In genomic region chr2:158457092-158457825, GRCh38 we compare ENCODE assay signal across 8 cellular contexts. TPM values are rescaled to one million over a fixed set of nuclear protein-coding genes. Genes with fewer than 3 reads are reported as not detected.
DNase-seq lines count a peak whose midpoint lies in the region; ATAC-seq and TF ChIP-seq lines count a peak whose summit lies in the region.

No MANE protein-coding gene starts in this region.

- H2AFZ ChIP-seq in OCI-LY7 (ENCODE audit: low read length): peak overlapping the region; percentile 84

- TF ChIP-seq CTCF in C4-2B (conservative IDR thresholded peaks at IDR 0.05) (no peak), OCI-LY7 (conservative IDR thresholded peaks at IDR 0.05; ENCODE audit: low read length) (no peak), fibroblast of pulmonary artery (IDR thresholded peaks at IDR 0.05; ENCODE audit: low read length, missing control alignments) (no peak), nephron (IDR thresholded peaks at IDR 0.05; ENCODE audit: unreplicated experiment in 3 of 3) (peak in 1 of 3 experiments; percentile 3), stomach (IDR thresholded peaks at IDR 0.05) (no peak)

- no peaks in the 10 kb centered on the region for H3K9me3 Mint-ChIP-seq in nephron

- CTCF ChIA-PET in OCI-LY7 (lab: Charles Lee; ENCODE audit: unreplicated experiment): interaction anchor here (1.3 kb wide), 1 partner anchor 9 kb away, joined by 3 read pairs; no protein-coding TSS in a partner anchor

- peaks cover 26% of the 10 kb centered on the region for H3K4me1 ChIP-seq in OCI-LY7 (ENCODE audit: insufficient read depth, low read length, poor library complexity, severe bottlenecking)
- H3K4me1 ChIP-seq in stomach: peaks cover 4 to 55% (median 38%) of the 10 kb centered on the region in 4 donors

- peak overlapping the region; percentile 95 to 99 (median 96) for H3K4me3 Mint-ChIP-seq in nephron

- H3K27me3 Mint-ChIP-seq in nephron (ENCODE audit: low read depth): no peaks in the 10 kb centered on the region

- peak overlapping the region; percentile 99 for H3K4me2 ChIP-seq in OCI-LY7 (ENCODE audit: low read length)

- H3K27ac ChIP-seq in C4-2B (peak overlapping the region; percentile 94), OCI-LY7 (ENCODE audit: low read depth, low read length, poor library complexity, severe bottlenecking) (peak overlapping the region; percentile 30), stomach (peak overlapping the region; percentile 90 to 98 (median 95))

- peak overlapping the region; percentile 80 for H3K4me3 ChIP-seq in OCI-LY7 (ENCODE audit: low read depth, low read length, poor library complexity, severe bottlenecking)
- H3K4me3 ChIP-seq in fibroblast of pulmonary artery (replicated peaks; ENCODE audit: low read depth, low read length): peak overlapping the region; percentile 76
- H3K4me3 ChIP-seq in stomach: peak overlapping the region; percentile 79 to 88 (median 86)

- TF ChIP-seq EP300 in stomach (IDR thresholded peaks at IDR 0.05): no peak

- no TSS peak for BruUV-seq in OCI-LY7 (replicated peaks; lab: Mats Ljungman, UMichigan)

- no peaks in the 10 kb centered on the region for H3K36me3 Mint-ChIP-seq in nephron (ENCODE audit: low read depth)

- POLR2A ChIA-PET in OCI-LY7 (lab: Charles Lee): interaction anchor here (0.6 to 1.3 kb wide), 7 partner anchors 20 to 651 kb away, joined by 3 read pairs; no protein-coding TSS in a partner anchor

- intact Hi-C loops in OCI-LY7 (cut with micrococcal nuclease; ENCODE audit: unreplicated experiment): loop anchor here (5.0 to 10.0 kb wide), 3 partner anchors 295 to 1015 kb away; partner anchors contain the start of genes ACVR1 and CYTIP
- intact Hi-C loops in stomach (cut with DNase I; ENCODE audit: low total_unique reads): no loop called here

- H3K27ac Mint-ChIP-seq in nephron: peak overlapping the region; percentile 88 to 98 (median 93)

- H3K27me3 ChIP-seq in stomach: no peaks in the 10 kb centered on the region

- H3K9me3 ChIP-seq in OCI-LY7 (ENCODE audit: low read length) (no peaks in the 10 kb centered on the region), stomach (no peaks in the 10 kb centered on the region)

- ATAC-seq in GM19328 (IDR thresholded peaks at IDR 0.05; ENCODE audit: unreplicated experiment) (peak; percentile 31), HG03457 (IDR thresholded peaks at IDR 0.05; ENCODE audit: unreplicated experiment) (peak; percentile 27)

- no peaks in the 10 kb centered on the region for H3K9me2 ChIP-seq in OCI-LY7 (ENCODE audit: insufficient read depth, low read length)

- no peak for TF ChIP-seq POLR2A in stomach (IDR thresholded peaks at IDR 0.05)

- H3K36me3 ChIP-seq in OCI-LY7 (ENCODE audit: insufficient read depth, low read length): no peaks in the 10 kb centered on the region
- H3K36me3 ChIP-seq in stomach: no peaks in the 10 kb centered on the region

- 0 to 1% (median 0%) methylated on average over 50 to 83 of the region's 84 CpGs for WGBS in stomach, 5 donors

- peaks cover 26% of the 10 kb centered on the region for H4K20me1 ChIP-seq in OCI-LY7 (ENCODE audit: insufficient read depth, low read length)

- peaks cover 37% of the 10 kb centered on the region for H3K79me2 ChIP-seq in OCI-LY7 (ENCODE audit: insufficient read depth, low read depth, low read length)

- DNase-seq in OCI-LY7 (ENCODE audit: low spot score) (peak; percentile 62), activated T-helper 1 cell treated with Interleukin-2 at 50 U/mL for 16 hours (ENCODE audit: low read depth) (peak; percentile 41), fibroblast of pulmonary artery (ENCODE audit: low read depth) (peak; percentile 65), stomach (peak; percentile 65)

- H3K4me1 Mint-ChIP-seq in nephron: peaks cover 34% of the 10 kb centered on the region

RNA-seq across cellular contexts. Expression of gene PKP4, which starts 0.5 kb away (rescaled TPM):
- 58.5 and 68.7 TPM in 2 replicates for total RNA-seq in OCI-LY7 (2014; rRNA removed; shearing (Covaris generic))
- 73.2 and 81.8 TPM in 2 replicates for total RNA-seq in OCI-LY7 (2022)
- total RNA-seq in stomach: 100 to 1,000 TPM in 3 of 5 donors, 10 to 100 TPM in 2; 71.4 to 223 (median 131) TPM
- polyA plus RNA-seq in stomach: 10 to 100 TPM; 20.5 to 24.6 (median 21.4) TPM

RNA-seq across cellular contexts. Expression of gene CCDC148, which starts 0.7 kb away (rescaled TPM):
- total RNA-seq in OCI-LY7 (2014; rRNA removed; shearing (Covaris generic)): 0.19 and 1.1 TPM in 2 replicates
- total RNA-seq in OCI-LY7 (2022) (0.99 and 2.0 TPM in 2 replicates), stomach (1 to 10 TPM in 1 of 5 donors, under 1 TPM in 1, not detected in 3; 0.43 to 1.3 TPM)
- under 1 TPM in 1 of 3 donors, not detected in 2; 0.25 TPM for polyA plus RNA-seq in stomach

Comparison
In these comparisons a context has a peak if more than half of its experiments do, and no peak if none do; other contexts are left out.
1. Peak in every context shown above with its lines: DNase-seq, ATAC-seq, H3K4me3 ChIP-seq and H3K27ac ChIP-seq.
2. H3K27ac ChIP-seq: peak in every context shown above with its lines; median percentile 95 in stomach; 94 in C4-2B; 30 in OCI-LY7.